Comparison of ENCODE assay signal across 20 cellular contexts in the genomic region with DNA sequence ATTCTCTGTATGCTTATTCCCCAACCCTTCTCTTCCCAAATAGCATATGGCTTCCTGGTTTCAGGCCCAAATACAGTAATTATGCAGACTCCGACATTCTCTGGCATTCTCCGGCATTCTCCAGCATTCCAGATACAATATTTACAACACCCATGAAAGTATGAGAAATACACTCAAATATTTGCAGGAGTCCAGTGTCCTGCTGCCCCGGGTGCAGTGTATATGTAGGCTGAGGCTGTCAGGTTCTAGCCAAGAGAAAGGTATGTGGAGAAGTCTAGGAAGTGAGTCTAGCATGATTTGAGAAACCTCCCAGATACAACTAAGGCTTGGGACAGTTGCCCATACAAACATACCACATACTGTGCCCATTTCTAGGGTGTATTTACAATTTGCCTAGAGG.
A peak's percentile ranks its signal among the peaks of the same experiment; 100 is the strongest.
DNase-seq lines count a peak whose midpoint lies in the region; ATAC-seq and TF ChIP-seq lines count a peak whose summit lies in the region.
"Had no signal": no experiment of that assay in that cellular context is flagged by ENCODE, and none has a peak within 500 bp of the region (broad histone marks: within the 10 kb centered on the region; RNA-seq: fewer than 3 reads in every experiment).

No MANE protein-coding gene starts in this region.

- no peaks in the 10 kb centered on the region for H3F3A ChIP-seq in SK-N-SH (replicated peaks; ENCODE audit: insufficient read depth)

- POLR2A ChIA-PET in SK-N-SH (lab: Yijun Ruan, JAX) = no interaction called here

- peak; percentile 27; the same call in 1 of the 3 replicates for ATAC-seq in SK-N-SH treated with all-trans-retinoic acid at 6 μM for 48 hours
- ATAC-seq: activated T-cell treated with anti-CD3 and anti-CD28 coated beads, Interleukin-2, amount 50 U/mL, for 4 hours; stimulated activated naive B cell treated with anti-CD40 and anti-IgM and Interleukin-4, amounts not matched to agents 10 μg/mL and 1 μg/mL and 100 μg/mL, for 72 hours had no signal

- H3K36me3 ChIP-seq in SK-N-SH (replicated peaks in 1 of 2; ENCODE audit: control insufficient read depth in 1 of 2, insufficient read depth in 2 of 2, low read length in 1 of 2) (no peaks in the 10 kb centered on the region), SK-N-MC (ENCODE audit: insufficient read depth, low read length) (peaks cover 13% of the 10 kb centered on the region; the same call in 1 of the 2 replicates), skeletal muscle satellite cell (ENCODE audit: insufficient read depth, low read length) (no peaks in the 10 kb centered on the region)
- H3K36me3 ChIP-seq: colonic mucosa had no signal

- H2AFZ ChIP-seq in SK-N-SH (ENCODE audit: low read depth) = no peak overlapping the region

- 0 out of 4 replicates have a peak overlapping the region, but pooled peaks of 1 of the 2 experiments have one; percentile 16 for H3K4me3 ChIP-seq in SK-N-SH (ENCODE audit: low read depth in 2 of 2, low read length in 1 of 2)
- H3K4me3 ChIP-seq in SK-N-MC = no peak overlapping the region
- H3K4me3 ChIP-seq in fibroblast of the aortic adventitia (ENCODE audit: low read depth, low read length) = no peak overlapping the region
- H3K4me3 ChIP-seq in skeletal muscle satellite cell (ENCODE audit: low read length) = no peak overlapping the region
- H3K4me3 ChIP-seq: colonic mucosa had no signal

- DNase-seq in SK-N-SH (no peak), SK-N-MC (ENCODE audit: low read depth, low spot score) (no peak), fibroblast of the aortic adventitia (ENCODE audit: low read depth) (peak; percentile 0), cerebellum (ENCODE audit: low spot score) (no peak), NCI-H187 (lab: John Stamatoyannopoulos, UW) (no peak)
- DNase-seq in activated CD4-positive, alpha-beta T cell treated with anti-CD3 and anti-CD28 coated beads for 48 hours = no peak
- DNase-seq: activated CD4-positive, alpha-beta T cell treated with anti-CD3 and anti-CD28 coated beads, Interleukin-2, amount 50 U/mL, for 1 hour; activated naive CD8-positive, alpha-beta T cell treated with anti-CD3 and anti-CD28 coated beads, Interleukin-2, amount 10 ng/mL, durations not matched to agents 7 days and 5 days; activated T-cell treated with anti-CD3 and anti-CD28 coated beads, Interleukin-2, amount 50 U/mL, for 4 hours; CD4-positive, alpha-beta memory T cell; colonic mucosa; head of caudate nucleus; kidney; NCI-H1092 treated with DMSO at 0.1 percent for 48 hours; Right ventricle myocardium superior; stimulated activated naive B cell treated with anti-CD40 and anti-IgM and Interleukin-4, amounts not matched to agents 10 μg/mL and 1 μg/mL and 100 μg/mL, for 72 hours; T1000 had no signal

- 43% methylated on average over 3 of the region's 3 CpGs for whole genome bisulfite sequencing in SK-N-SH (ENCODE audit: low lambda C conversion rate)

- no peak overlapping the region for H3K27ac ChIP-seq in SK-N-SH (ENCODE audit: low read depth in 2 of 2, low read length in 1 of 2)
- peak overlapping the region; percentile 14; the same call in 1 of the 2 replicates for H3K27ac ChIP-seq in SK-N-MC
- H3K27ac ChIP-seq: 22Rv1, colonic mucosa had no signal

- no peak for TF ChIP-seq EP300 in SK-N-SH (IDR thresholded peaks at IDR 0.05; ENCODE audit: borderline replicate concordance in 1 of 2, low read depth in 1 of 2, low read length in 1 of 2)

- TF ChIP-seq CTCF in SK-N-SH (IDR thresholded peaks at IDR 0.05) (no peak), fibroblast of the aortic adventitia (IDR thresholded peaks at IDR 0.05; ENCODE audit: insufficient read depth, low read length) (no peak)

- no peaks in the 10 kb centered on the region for H3K9me2 ChIP-seq in SK-N-SH

- H3K9me3 ChIP-seq in SK-N-SH (no peaks in the 10 kb centered on the region), SK-N-MC (ENCODE audit: low read depth, low read length) (no peaks in the 10 kb centered on the region), skeletal muscle satellite cell (replicated peaks; ENCODE audit: low read length) (no peaks in the 10 kb centered on the region)
- H3K9me3 ChIP-seq: colonic mucosa had no signal

- no peaks in the 10 kb centered on the region for H3K79me2 ChIP-seq in SK-N-SH (ENCODE audit: insufficient read depth)

- no peak overlapping the region for H3K4me2 ChIP-seq in SK-N-SH
- H3K4me2 ChIP-seq in skeletal muscle satellite cell (ENCODE audit: low read length) = peak overlapping the region; percentile 26

- H3K27me3 ChIP-seq in SK-N-SH (ENCODE audit: insufficient read depth) = no peaks in the 10 kb centered on the region
- no peaks in the 10 kb centered on the region for H3K27me3 ChIP-seq in skeletal muscle satellite cell (ENCODE audit: control insufficient read depth, insufficient read depth, low read length)
- H3K27me3 ChIP-seq: colonic mucosa had no signal

- CTCF ChIA-PET in SK-N-SH (lab: Yijun Ruan, JAX) = interaction anchor here (1.6 kb wide), 1 partner anchor 418 kb away, joined by 3 read pairs; no protein-coding TSS in a partner anchor

- no peaks in the 10 kb centered on the region for H4K20me1 ChIP-seq in SK-N-SH (ENCODE audit: insufficient read depth)

- no peak overlapping the region for H3K9ac ChIP-seq in SK-N-SH
- no peak overlapping the region for H3K9ac ChIP-seq in SK-N-MC (ENCODE audit: insufficient read length)
- H3K9ac ChIP-seq in skeletal muscle satellite cell (ENCODE audit: low read depth, low read length) = no peak overlapping the region

- TF ChIP-seq RAD21 in SK-N-SH (IDR thresholded peaks at IDR 0.05; ENCODE audit: low read length) = no peak

- H3K4me1 ChIP-seq in SK-N-SH (ENCODE audit: control insufficient read depth in 1 of 2, insufficient read depth in 2 of 2, low read depth in 1 of 2, low read length in 1 of 2) (peaks cover 0 to 5% of the 10 kb centered on the region in 2 experiments; a peak in 2 of 4 replicates), skeletal muscle satellite cell (ENCODE audit: control insufficient read depth, insufficient read depth, low read length) (peaks cover 20% of the 10 kb centered on the region)
- H3K4me1 ChIP-seq: colonic mucosa had no signal

TF ChIP-seq in SK-N-SH treated with all-trans-retinoic acid at 6 μM for 48 hours, 23 proteins besides CTCF, POLR2A, EP300 and RAD21 (continues in another document):
- TF ChIP-seq RARB (CRISPR knock-in tag; IDR thresholded peaks at IDR 0.05) (no peak), ZFP30 (CRISPR knock-in tag; IDR thresholded peaks at IDR 0.05) (no peak), ZFP3 (CRISPR knock-in tag; IDR thresholded peaks at IDR 0.05) (no peak), TSHZ2 (CRISPR knock-in tag; IDR thresholded peaks at IDR 0.05) (no peak), GLIS3 (CRISPR knock-in tag; IDR thresholded peaks at IDR 0.05) (no peak)

TF ChIP-seq in SK-N-SH, 30 proteins besides CTCF, POLR2A, EP300 and RAD21:
- TF ChIP-seq REST (IDR thresholded peaks at IDR 0.05; ENCODE audit: low read depth, low read length) (no peak), ZBTB33 (IDR thresholded peaks at IDR 0.05; ENCODE audit: borderline replicate concordance, low read depth) (no peak), EZH2phosphoT487 (IDR thresholded peaks at IDR 0.05; ENCODE audit: borderline replicate concordance, low read depth) (no peak), RCOR1 (IDR thresholded peaks at IDR 0.05; ENCODE audit: low read length) (no peak), GABPA (IDR thresholded peaks at IDR 0.05; ENCODE audit: low read depth) (no peak), ELF1 (IDR thresholded peaks at IDR 0.05) (no peak)
- TF ChIP-seq, protein P1, sequence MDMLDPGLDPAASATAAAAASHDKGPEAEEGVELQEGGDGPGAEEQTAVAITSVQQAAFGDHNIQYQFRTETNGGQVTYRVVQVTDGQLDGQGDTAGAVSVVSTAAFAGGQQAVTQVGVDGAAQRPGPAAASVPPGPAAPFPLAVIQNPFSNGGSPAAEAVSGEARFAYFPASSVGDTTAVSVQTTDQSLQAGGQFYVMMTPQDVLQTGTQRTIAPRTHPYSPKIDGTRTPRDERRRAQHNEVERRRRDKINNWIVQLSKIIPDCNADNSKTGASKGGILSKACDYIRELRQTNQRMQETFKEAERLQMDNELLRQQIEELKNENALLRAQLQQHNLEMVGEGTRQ (IDR thresholded peaks at IDR 0.05; ENCODE audit: borderline replicate concordance, low read depth, low read length) = no peak
